12 cellular contexts compared by ENCODE assay signal in the genomic region with DNA sequence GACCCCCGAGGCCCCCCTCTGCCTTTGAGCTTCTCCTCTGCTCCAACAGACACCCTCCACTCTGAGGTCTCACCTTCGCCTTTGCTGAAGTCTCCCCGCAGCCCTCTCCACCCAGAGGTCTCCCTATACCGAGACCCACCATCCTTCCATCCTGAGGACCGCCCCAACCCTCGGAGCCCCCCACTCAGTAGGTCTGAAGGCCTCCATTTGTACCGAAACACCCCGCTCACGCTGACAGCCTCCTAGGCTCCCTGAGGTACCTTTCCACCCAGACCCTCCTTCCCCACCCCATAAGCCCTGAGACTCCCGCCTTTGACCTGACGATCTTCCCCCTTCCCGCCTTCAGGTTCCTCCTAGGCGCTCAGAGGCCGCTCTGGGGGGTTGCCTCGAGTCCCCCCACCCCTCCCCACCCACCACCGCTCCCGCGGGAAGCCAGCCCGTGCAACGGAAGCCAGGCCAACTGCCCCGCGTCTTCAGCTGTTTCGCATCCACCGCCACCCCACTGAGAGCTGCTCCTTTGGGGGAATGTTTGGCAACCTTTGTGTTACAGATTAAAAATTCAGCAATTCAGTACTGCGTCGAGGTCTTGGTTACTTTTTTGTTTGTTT. TPM values are rescaled to one million over a fixed set of nuclear protein-coding genes. Genes with fewer than 3 reads are reported as not detected.
A peak's percentile ranks its signal among the peaks of the same experiment; 100 is the strongest.
DNase-seq lines count a peak whose midpoint lies in the region; ATAC-seq and TF ChIP-seq lines count a peak whose summit lies in the region.
"Had no signal": no experiment of that assay in that cellular context is flagged by ENCODE, and none has a peak within 500 bp of the region (broad histone marks: within the 10 kb centered on the region; RNA-seq: fewer than 3 reads in every experiment).

No MANE protein-coding gene starts in this region.

- peaks cover 64% of the 10 kb centered on the region for H3K27me3 ChIP-seq in iPS-15b (ENCODE audit: control insufficient read depth, insufficient read depth, low read length)
- H3K27me3 ChIP-seq in gastrocnemius medialis = peaks cover 0 to 13% (median 0%) of the 10 kb centered on the region in 3 donors
- no peaks in the 10 kb centered on the region for H3K27me3 ChIP-seq in BE2C

- TF ChIP-seq CTCF in GM13976 (IDR thresholded peaks at IDR 0.05; ENCODE audit: borderline replicate concordance, control extremely low read depth, extremely low read depth, insufficient read depth, missing control alignments) (no peak), coronary artery (IDR thresholded peaks at IDR 0.05) (no peak), gastrocnemius medialis (IDR thresholded peaks at IDR 0.05 in 4 of 5, conservative IDR thresholded peaks at IDR 0.05 in 1 of 5) (no peak), omental fat pad (IDR thresholded peaks at IDR 0.05) (no peak), BE2C (IDR thresholded peaks at IDR 0.05; ENCODE audit: low read depth, low read length) (no peak)

- no peak for TF ChIP-seq POLR2A in gastrocnemius medialis (IDR thresholded peaks at IDR 0.05)

- H3K36me3 ChIP-seq in iPS-15b (ENCODE audit: control insufficient read depth, insufficient read depth, low read length) (no peaks in the 10 kb centered on the region), gastrocnemius medialis (no peaks in the 10 kb centered on the region), BE2C (no peaks in the 10 kb centered on the region)

- intact Hi-C loops in gastrocnemius medialis (cut with DNase I; ENCODE audit: low total_unique reads) = no loop called here

- no peak overlapping the region for H3K9ac ChIP-seq in iPS-15b (ENCODE audit: low read depth, low read length)

- H3K9me3 ChIP-seq in iPS-15b (ENCODE audit: control insufficient read depth, insufficient read depth, low read length) = no peaks in the 10 kb centered on the region
- no peaks in the 10 kb centered on the region for H3K9me3 ChIP-seq in gastrocnemius medialis
- H3K9me3 ChIP-seq in BE2C = no peaks in the 10 kb centered on the region

- peak; percentile 41 for DNase-seq in GM13976 (ENCODE audit: low spot score)
- no peak for DNase-seq in coronary artery (ENCODE audit: low spot score)
- DNase-seq in gastrocnemius medialis = no peak
- no peak for DNase-seq in omental fat pad (ENCODE audit: low spot score)
- DNase-seq in BE2C = no peak
- no peak for DNase-seq in HPDE6-E6E7 (ENCODE audit: extremely low spot score)
- DNase-seq in NCI-H128 (lab: John Stamatoyannopoulos, UW; ENCODE audit: unreplicated experiment) = no peak
- DNase-seq: activated CD4-positive, alpha-beta T cell treated with anti-CD3 and anti-CD28 coated beads for 36 hours; SIG-M5 had no signal

- ATAC-seq in gastrocnemius medialis = no peak
- ATAC-seq in omental fat pad (ENCODE audit: low FRiP score) = no peak
- ATAC-seq: activated CD4-positive, alpha-beta T cell treated with anti-CD3 and anti-CD28 coated beads for 36 hours had no signal

- in situ Hi-C loops in GM13976 (cut with MboI; ENCODE audit: low sequenced_read_pairs, unreplicated experiment) (no loop called here), gastrocnemius medialis (cut with MboI; ENCODE audit: low sequenced_read_pairs in 4 of 4) (no loop called here)

- H3K4me3 ChIP-seq in coronary artery (peak overlapping the region; percentile 66), iPS-15b (ENCODE audit: low read depth, low read length) (peak overlapping the region; percentile 57), gastrocnemius medialis (peak overlapping the region; percentile 33 to 44 (median 38)), BE2C (ENCODE audit: low read depth, low read length) (no peak overlapping the region)
- H3K4me3 ChIP-seq: lung had no signal

- H3K27ac ChIP-seq in coronary artery = peak overlapping the region; percentile 57 to 60
- H3K27ac ChIP-seq in gastrocnemius medialis = no peak overlapping the region

- H3K4me1 ChIP-seq in iPS-15b (ENCODE audit: control insufficient read depth, insufficient read depth, low read length) (peaks cover 8% of the 10 kb centered on the region), gastrocnemius medialis (peaks cover 14 to 15% of the 10 kb centered on the region in 2 donors), BE2C (no peaks in the 10 kb centered on the region)

RNA-seq across cellular contexts. Expression of a gene that starts 5.0 kb away (rescaled TPM):
- total RNA-seq in gastrocnemius medialis (10 to 100 TPM in 1 of 4 donors, 1 to 10 TPM in 3; 2.5 to 13.0 (median 5.9) TPM), omental fat pad (10 to 100 TPM; 42.3 to 79.5 (median 69.8) TPM)
- not detected for polyA plus RNA-seq in BE2C (2012; ENCODE audit: insufficient read depth, insufficient read length, low read depth)
- total RNA-seq: activated CD4-positive, alpha-beta T cell treated with anti-CD3 and anti-CD28 coated beads for 36 hours; NCI-H460 had no signal

Comparison
In these comparisons a context has a peak if more than half of its experiments do, and no peak if none do; other contexts are left out.
1. H3K27ac ChIP-seq: peak in coronary artery (2 of 2); none in gastrocnemius medialis (0 of 4).